Comparison of ENCODE assay signal across 11 cellular contexts in the genomic region with DNA sequence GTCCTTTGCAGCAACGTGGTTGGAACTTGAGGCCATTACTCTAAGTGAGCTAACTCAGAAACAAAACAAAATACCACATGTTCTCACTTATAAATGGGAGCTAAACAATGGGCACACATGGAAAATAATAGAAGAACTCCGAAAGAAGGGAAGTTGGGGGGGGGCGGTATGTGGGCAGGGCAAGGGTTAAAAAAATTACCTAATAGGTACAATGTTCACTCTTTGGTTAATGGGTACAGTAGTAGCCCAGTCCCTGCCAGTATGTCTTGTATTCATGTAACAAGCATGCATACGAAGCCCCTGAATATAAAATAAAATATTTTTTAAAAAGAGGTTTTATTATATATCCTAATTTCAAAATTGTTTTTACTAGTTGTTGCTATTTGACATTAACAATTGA. TPM values are rescaled to one million over a fixed set of nuclear protein-coding genes. Genes with fewer than 3 reads are reported as not detected.
"Had no signal": no experiment of that assay in that cellular context is flagged by ENCODE, and none has a peak within 500 bp of the region (broad histone marks: within the 10 kb centered on the region; RNA-seq: fewer than 3 reads in every experiment).

No MANE protein-coding gene starts in this region.

- H3K27ac ChIP-seq: HL-60 had no signal

- DNase-seq: H9, HCEC 1CT, HFFc6, Kasumi-1, KG1 had no signal

- FAIRE-seq: H1, H54, HTR-8/SVneo had no signal

- H3K4me3 ChIP-seq: GM23338 had no signal

- ATAC-seq: GM23338 had no signal

RNA-seq across cellular contexts. Expression of gene FHL5, which starts 15.3 kb away (rescaled TPM):
- total RNA-seq: GM23338, H1, H9, HFFc6 had no signal
- polyA plus RNA-seq: GM23338, H1, IgD-negative memory B cell had no signal
